ENCODE assay signal across 1 cellular context in genomic region chr17:43231205-43232020, GRCh38.
A peak's percentile ranks its signal among the peaks of the same experiment; 100 is the strongest.
TF ChIP-seq lines count a peak whose summit lies in the region.

No MANE protein-coding gene starts in this region.

TF ChIP-seq in HepG2, 621 proteins besides CTCF, POLR2A, EP300 and RAD21:
- TF ChIP-seq ZNF205 (CRISPR knock-in tag; IDR thresholded peaks at IDR 0.05), result 0 out of 2 replicates have a peak, but pooled peaks have one; percentile 3
- TF ChIP-seq ZFP90 (CRISPR knock-in tag; IDR thresholded peaks at IDR 0.05; ENCODE audit: borderline replicate concordance), result 0 out of 2 replicates have a peak, but pooled peaks have one; percentile 4
- 0 out of 2 replicates have a peak, but pooled peaks have one; percentile 39 for TF ChIP-seq RBFOX2 (IDR thresholded peaks at IDR 0.05; ENCODE audit: low read depth, low read length)
- 0 out of 2 replicates have a peak, but pooled peaks have one; percentile 9 for TF ChIP-seq CHD2 (IDR thresholded peaks at IDR 0.05; ENCODE audit: low read depth, low read length)
- TF ChIP-seq AGO1 (IDR thresholded peaks at IDR 0.05; ENCODE audit: low read depth, low read length, poor library complexity, severe bottlenecking), result peak; percentile 64
